14 cellular contexts compared by ENCODE assay signal in genomic region chr3:72153477-72154314, GRCh38.
DNase-seq lines count a peak whose midpoint lies in the region; ATAC-seq, FAIRE-seq and TF ChIP-seq lines count a peak whose summit lies in the region.
"Had no signal": no experiment of that assay in that cellular context is flagged by ENCODE, and none has a peak within 500 bp of the region (broad histone marks: within the 10 kb centered on the region; RNA-seq: fewer than 3 reads in every experiment).

No MANE protein-coding gene starts in this region.

- H3K27me3 ChIP-seq in psoas muscle (ENCODE audit: insufficient read depth in 3 of 3, low read length in 2 of 3) (no peaks in the 10 kb centered on the region), SJCRH30 (no peaks in the 10 kb centered on the region)

- H3K9me3 ChIP-seq in A549 (peaks cover 7% of the 10 kb centered on the region; the same call in 1 of the 3 replicates), psoas muscle (no peaks in the 10 kb centered on the region), SJCRH30 (replicated peaks) (no peaks in the 10 kb centered on the region)

- CTCF ChIA-PET in A549 (lab: Yijun Ruan, JAX), result interaction anchor here (1.0 kb wide), 1 partner anchor 11 kb away, joined by 3 read pairs; no protein-coding TSS in a partner anchor
- CTCF ChIA-PET in activated CD8-positive, alpha-beta T cell treated with anti-CD3 and anti-CD28 coated beads for 36 hours (lab: Charles Lee), result interaction anchor here (0.8 to 0.9 kb wide), 2 partner anchors 9 to 14 kb away, joined by 4 read pairs; no protein-coding TSS in a partner anchor

- H3K9me3 Mint-ChIP-seq in activated CD8-positive, alpha-beta T cell treated with anti-CD3 and anti-CD28 coated beads for 36 hours, result no peaks in the 10 kb centered on the region
- peaks cover 7% of the 10 kb centered on the region for H3K9me3 Mint-ChIP-seq in glutamatergic neuron (ENCODE audit: unreplicated experiment)
- H3K9me3 Mint-ChIP-seq: effector memory CD8-positive, alpha-beta T cell; natural killer cell treated with Interleukin-12 subunit alpha and Interleukin-12 subunit beta and Interleukin-15 and Interleukin-18, amount 100 ng/mL, for 72 hours; stimulated activated naive CD8-positive, alpha-beta T cell treated with anti-CD3 and anti-CD28 coated beads, Interleukin-15, Interleukin-2, amounts not matched to agents 100 ng/mL and 50 ng/mL, for 24 hours had no signal

- peaks cover 1% of the 10 kb centered on the region for H3K27me3 Mint-ChIP-seq in activated CD8-positive, alpha-beta T cell treated with anti-CD3 and anti-CD28 coated beads for 36 hours
- H3K27me3 Mint-ChIP-seq in glutamatergic neuron (ENCODE audit: unreplicated experiment), result no peaks in the 10 kb centered on the region

- H3K27ac ChIP-seq in A549 (peak overlapping the region in 1 of 2 experiments; percentile 73; a peak in 1 of 6 replicates), VCaP (peak overlapping the region; percentile 98), psoas muscle (no peak overlapping the region), SJCRH30 (no peak overlapping the region)

- DNase-seq in A549 (ENCODE audit: low read depth in 1 of 2, low spot score in 1 of 2) (no peak), fibroblast of the aortic adventitia (ENCODE audit: low read depth) (peak; percentile 26), psoas muscle (no peak), SJCRH30 (no peak), glutamatergic neuron (no peak), T-helper 1 cell (no peak)
- DNase-seq in activated CD8-positive, alpha-beta T cell treated with anti-CD3 and anti-CD28 coated beads for 36 hours, result no peak
- DNase-seq: activated CD4-positive, alpha-beta T cell treated with anti-CD3 and anti-CD28 coated beads, Interleukin-2, amount 50 U/mL, for 4 hours; effector memory CD8-positive, alpha-beta T cell had no signal

- H3K4me1 ChIP-seq in A549, result peaks cover 37% of the 10 kb centered on the region
- peaks cover 15% of the 10 kb centered on the region for H3K4me1 ChIP-seq in psoas muscle
- no peaks in the 10 kb centered on the region for H3K4me1 ChIP-seq in SJCRH30

- H3K4me1 Mint-ChIP-seq in activated CD8-positive, alpha-beta T cell treated with anti-CD3 and anti-CD28 coated beads for 36 hours (ENCODE audit: low read depth), result peaks cover 2% of the 10 kb centered on the region
- H3K4me1 Mint-ChIP-seq in glutamatergic neuron (ENCODE audit: low read depth, unreplicated experiment), result peaks cover 13% of the 10 kb centered on the region

- no peak for TF ChIP-seq CTCF in A549 (IDR thresholded peaks at IDR 0.05)
- no peak for TF ChIP-seq CTCF in VCaP (conservative IDR thresholded peaks at IDR 0.05)
- TF ChIP-seq CTCF in fibroblast of the aortic adventitia (IDR thresholded peaks at IDR 0.05; ENCODE audit: insufficient read depth, low read length), result no peak
- TF ChIP-seq CTCF in psoas muscle (IDR thresholded peaks at IDR 0.05), result no peak
- TF ChIP-seq CTCF in activated CD8-positive, alpha-beta T cell treated with anti-CD3 and anti-CD28 coated beads for 36 hours (IDR thresholded peaks at IDR 0.05), result no peak
- no peak for TF ChIP-seq CTCF in glutamatergic neuron (IDR thresholded peaks at IDR 0.05; ENCODE audit: partially characterized antibody, unreplicated experiment)

- no peaks in the 10 kb centered on the region for H3K36me3 Mint-ChIP-seq in activated CD8-positive, alpha-beta T cell treated with anti-CD3 and anti-CD28 coated beads for 36 hours (ENCODE audit: low read depth)
- peaks cover 4% of the 10 kb centered on the region for H3K36me3 Mint-ChIP-seq in glutamatergic neuron (ENCODE audit: unreplicated experiment)
- H3K36me3 Mint-ChIP-seq: natural killer cell treated with Interleukin-12 subunit alpha and Interleukin-12 subunit beta and Interleukin-15 and Interleukin-18, amount 100 ng/mL, for 72 hours had no signal

- TF ChIP-seq EP300 in A549 (IDR thresholded peaks at IDR 0.05), result no peak

- WGBS in A549 (ENCODE audit: missing lambda C conversion rate), result 78% methylated on average over 6 of the region's 6 CpGs
- WGBS in psoas muscle, 3 donors, result 87 to 91% (median 87%) methylated on average over 6 of the region's 6 CpGs

- TF ChIP-seq POLR2A in A549 (IDR thresholded peaks at IDR 0.05; ENCODE audit: low read length), result no peak

- no peak overlapping the region for H3K27ac Mint-ChIP-seq in activated CD8-positive, alpha-beta T cell treated with anti-CD3 and anti-CD28 coated beads for 36 hours
- H3K27ac Mint-ChIP-seq in glutamatergic neuron (ENCODE audit: unreplicated experiment), result no peak overlapping the region
- H3K27ac Mint-ChIP-seq: effector memory CD8-positive, alpha-beta T cell; GM23338; natural killer cell treated with Interleukin-12 subunit alpha and Interleukin-12 subunit beta and Interleukin-15 and Interleukin-18, amount 100 ng/mL, for 72 hours; stimulated activated naive CD8-positive, alpha-beta T cell treated with anti-CD3 and anti-CD28 coated beads, Interleukin-15, Interleukin-2, amounts not matched to agents 100 ng/mL and 50 ng/mL, for 24 hours; T-helper 2 cell treated with Interferon-gamma antibody and Interleukin-4, amounts not matched to agents 5 μg/mL and 100 μg/mL, for 36 hours had no signal

- intact Hi-C loops in psoas muscle (cut with DNase I), result no loop called here
- intact Hi-C loops in activated CD8-positive, alpha-beta T cell treated with anti-CD3 and anti-CD28 coated beads for 36 hours (cut with micrococcal nuclease), result no loop called here

- ATAC-seq in A549, result no peak
- no peak for ATAC-seq in psoas muscle
- ATAC-seq in activated CD8-positive, alpha-beta T cell treated with anti-CD3 and anti-CD28 coated beads for 36 hours, result no peak
- ATAC-seq: effector memory CD8-positive, alpha-beta T cell; GM23338; natural killer cell treated with Interleukin-12 subunit alpha and Interleukin-12 subunit beta and Interleukin-15 and Interleukin-18, amount 100 ng/mL, for 72 hours had no signal

- POLR2A ChIA-PET in A549 (lab: Yijun Ruan, JAX), result no interaction called here
- POLR2A ChIA-PET in activated CD8-positive, alpha-beta T cell treated with anti-CD3 and anti-CD28 coated beads for 36 hours (lab: Charles Lee), result interaction anchor here (0.7 kb wide), 1 partner anchor 89 kb away, joined by 3 read pairs; no protein-coding TSS in a partner anchor

- H3K4me3 ChIP-seq in A549 (no peak overlapping the region; the same call in 2 of the 3 replicates), fibroblast of the aortic adventitia (ENCODE audit: low read depth, low read length) (no peak overlapping the region), psoas muscle (peak overlapping the region; percentile 56), SJCRH30 (no peak overlapping the region)
- H3K4me3 ChIP-seq: GM23338 had no signal

- TF ChIP-seq RAD21 in A549 (conservative IDR thresholded peaks at IDR 0.05 in 1 of 2, IDR thresholded peaks at IDR 0.05 in 1 of 2), result no peak

- peak overlapping the region; percentile 67 for H3K4me2 ChIP-seq in A549
- H3K4me2 ChIP-seq: GM23338 had no signal

- FAIRE-seq in A549 (lab: Jason Lieb, UNC), result no peak

- H3K36me3 ChIP-seq in psoas muscle (ENCODE audit: insufficient read depth in 1 of 2, low read depth in 1 of 2) (no peaks in the 10 kb centered on the region), SJCRH30 (no peaks in the 10 kb centered on the region)

- no peak overlapping the region for H3K4me3 Mint-ChIP-seq in activated CD8-positive, alpha-beta T cell treated with anti-CD3 and anti-CD28 coated beads for 36 hours
- H3K4me3 Mint-ChIP-seq in glutamatergic neuron (ENCODE audit: unreplicated experiment), result no peak overlapping the region
- H3K4me3 Mint-ChIP-seq: effector memory CD8-positive, alpha-beta T cell; GM23338; natural killer cell treated with Interleukin-12 subunit alpha and Interleukin-12 subunit beta and Interleukin-15 and Interleukin-18, amount 100 ng/mL, for 72 hours; stimulated activated naive CD8-positive, alpha-beta T cell treated with anti-CD3 and anti-CD28 coated beads, Interleukin-15, Interleukin-2, amounts not matched to agents 100 ng/mL and 50 ng/mL, for 24 hours; T-helper 2 cell treated with Interferon-gamma antibody and Interleukin-4, amounts not matched to agents 5 μg/mL and 100 μg/mL, for 36 hours had no signal

TF ChIP-seq in A549, 52 proteins besides CTCF, POLR2A, EP300 and RAD21:
- TF ChIP-seq HOXB5 (CRISPR knock-in tag; IDR thresholded peaks at IDR 0.05), result no peak
